In genomic region chr5:59042683-59043082, GRCh38 we compare ENCODE assay signal across 11 cellular contexts.
DNase-seq lines count a peak whose midpoint lies in the region; ATAC-seq, FAIRE-seq and TF ChIP-seq lines count a peak whose summit lies in the region.
"Had no signal": no experiment of that assay in that cellular context is flagged by ENCODE, and none has a peak within 500 bp of the region (broad histone marks: within the 10 kb centered on the region; RNA-seq: fewer than 3 reads in every experiment).

No MANE protein-coding gene starts in this region.

- WGBS in IMR-90 (ENCODE audit: extremely low coverage in 2 of 2, insufficient read length in 1 of 2), 2 experiments, result 80% methylated on average over 1 of the region's 3 CpGs; no CpG with 5 or more reads in 1 of the 2 experiments

- H3K27ac Mint-ChIP-seq in naive thymus-derived CD4-positive, alpha-beta T cell, result peak overlapping the region in 8 of 9 donors; percentile 64 to 99 (median 93)
- H3K27ac Mint-ChIP-seq: H9 had no signal

- peak overlapping the region; percentile 55 for H2AFZ ChIP-seq in IMR-90 (replicated peaks; ENCODE audit: low read length, poor library complexity)

- no peak overlapping the region; the same call in 1 of the 2 replicates for H3K4me2 ChIP-seq in IMR-90 (ENCODE audit: low read depth, low read length)

- peak overlapping the region; percentile 22 for H3K4ac ChIP-seq in IMR-90 (ENCODE audit: low read depth, low read length)

- 0 out of 2 replicates have a peak overlapping the region, but pooled peaks have one; percentile 67 for H3K14ac ChIP-seq in IMR-90 (replicated peaks; ENCODE audit: low read depth, low read length)

- H3K9me3 Mint-ChIP-seq in naive thymus-derived CD4-positive, alpha-beta T cell, result peaks cover 0 to 3% (median 0%) of the 10 kb centered on the region in 11 donors
- H3K9me3 Mint-ChIP-seq: H9 had no signal

- no peak for FAIRE-seq in HTR-8/SVneo (lab: Jason Lieb, UNC)

- no peak for TF ChIP-seq POLR2A in IMR-90 (IDR thresholded peaks at IDR 0.05; ENCODE audit: low read depth, low read length)

- H4K20me1 ChIP-seq in IMR-90 (ENCODE audit: insufficient read depth, low read length), result no peaks in the 10 kb centered on the region; the same call in 1 of the 2 replicates

- H4K91ac ChIP-seq in IMR-90 (ENCODE audit: insufficient read depth, low read depth, low read length), result no peak overlapping the region; the same call in 1 of the 2 replicates

- no peak overlapping the region; the same call in 1 of the 2 replicates for H3K18ac ChIP-seq in IMR-90 (ENCODE audit: low read depth, low read length)

- no peaks in the 10 kb centered on the region for H3K27me3 Mint-ChIP-seq in naive thymus-derived CD4-positive, alpha-beta T cell

- no peak for TF ChIP-seq CTCF in IMR-90 (conservative IDR thresholded peaks at IDR 0.05; ENCODE audit: low read depth, low read length)

- H3K27me3 ChIP-seq in IMR-90 (ENCODE audit: control insufficient read depth, insufficient read depth, low read length), result no peaks in the 10 kb centered on the region
- H3K27me3 ChIP-seq in naive thymus-derived CD4-positive, alpha-beta T cell (ENCODE audit: control insufficient read depth in 2 of 2, insufficient read depth in 2 of 2, low read length in 2 of 2), result no peaks in the 10 kb centered on the region

- ATAC-seq in IMR-90 (ENCODE audit: low read depth), result no peak
- ATAC-seq in naive thymus-derived CD4-positive, alpha-beta T cell, result no peak
- no peak for ATAC-seq in HG03025 (IDR thresholded peaks at IDR 0.05; ENCODE audit: low FRiP score, unreplicated experiment)

- peak overlapping the region; percentile 74; the same call in 1 of the 2 replicates for H3K23ac ChIP-seq in IMR-90 (ENCODE audit: low read depth, low read length)

- peak overlapping the region in 1 of 10 donors; percentile 72 for H3K4me3 Mint-ChIP-seq in naive thymus-derived CD4-positive, alpha-beta T cell
- H3K4me3 Mint-ChIP-seq: H9 had no signal

- peak overlapping the region; percentile 57; the same call in 2 of the 3 replicates for H2BK15ac ChIP-seq in IMR-90 (ENCODE audit: low read depth, low read length)

- no peaks in the 10 kb centered on the region for H3K36me3 ChIP-seq in IMR-90 (ENCODE audit: control insufficient read depth, insufficient read depth, low read length)
- peaks cover 0 to 11% (median 0%) of the 10 kb centered on the region in 3 experiments for H3K36me3 ChIP-seq in naive thymus-derived CD4-positive, alpha-beta T cell (ENCODE audit: control insufficient read depth in 2 of 3, insufficient read depth in 3 of 3, low read length in 3 of 3)

- H2BK20ac ChIP-seq in IMR-90 (ENCODE audit: low read depth, low read length), result peak overlapping the region; percentile 6; the same call in 1 of the 2 replicates

- peak overlapping the region in 1 of 2 experiments; percentile 2; a peak in 2 of 4 replicates for H4K8ac ChIP-seq in IMR-90 (ENCODE audit: low read depth in 2 of 2, low read length in 2 of 2)

- H3K4me3 ChIP-seq in IMR-90 (ENCODE audit: insufficient read depth, low read depth, low read length), result no peak overlapping the region
- no peak overlapping the region for H3K4me3 ChIP-seq in naive thymus-derived CD4-positive, alpha-beta T cell (ENCODE audit: low read length)

- no peak overlapping the region for H3K9ac ChIP-seq in IMR-90 (ENCODE audit: low read depth, low read length)

- peaks cover 3 to 12% of the 10 kb centered on the region in 2 experiments for H3K79me1 ChIP-seq in IMR-90 (ENCODE audit: low read depth in 1 of 2, low read length in 2 of 2)

- H3K56ac ChIP-seq in IMR-90 (ENCODE audit: extremely low read depth, insufficient read depth, low read length), result no peak overlapping the region

- TF ChIP-seq RAD21 in IMR-90 (IDR thresholded peaks at IDR 0.05; ENCODE audit: low read length), result no peak

- H3K4me1 ChIP-seq in IMR-90 (ENCODE audit: control insufficient read depth, insufficient read depth, low read length), result peaks cover 7% of the 10 kb centered on the region
- H3K4me1 ChIP-seq in naive thymus-derived CD4-positive, alpha-beta T cell (ENCODE audit: control insufficient read depth in 2 of 2, insufficient read depth in 2 of 2, low read length in 2 of 2), result peaks cover 2 to 4% of the 10 kb centered on the region in 2 donors

- in situ Hi-C loops in IMR-90 (cut with MboI; ENCODE audit: low sequenced_read_pairs), result no loop called here

- H4K5ac ChIP-seq in IMR-90 (ENCODE audit: low read depth, low read length), result no peak overlapping the region

- peak; percentile 5 for DNase-seq in Ammon's horn (ENCODE audit: low spot score)
- DNase-seq in IMR-90, result no peak
- peak; percentile 43 for DNase-seq in astrocyte of the hippocampus (ENCODE audit: low read depth, low spot score)
- DNase-seq in naive thymus-derived CD4-positive, alpha-beta T cell, result no peak
- DNase-seq in HTR-8/SVneo (ENCODE audit: insufficient read length, low spot score), result no peak
- no peak for DNase-seq in ureter (ENCODE audit: low spot score)
- no peak for DNase-seq in DMS153 treated with DMSO at 0.1 percent for 48 hours (lab: John Stamatoyannopoulos, UW; ENCODE audit: unreplicated experiment)
- DNase-seq: DMS79; H9; stimulated activated naive CD4-positive, alpha-beta T cell treated with Interleukin-2 at 50 U/mL for 16 hours had no signal

- dilution Hi-C loops in IMR-90 (cut with HindIII; ENCODE audit: low sequenced_read_pairs, unreplicated experiment), result no loop called here

- H3K9me3 ChIP-seq in IMR-90 (ENCODE audit: control insufficient read depth, insufficient read depth, low read length), result no peaks in the 10 kb centered on the region
- no peaks in the 10 kb centered on the region for H3K9me3 ChIP-seq in naive thymus-derived CD4-positive, alpha-beta T cell (ENCODE audit: control insufficient read depth in 2 of 3, low read length in 3 of 3)

- H2AK9ac ChIP-seq in IMR-90 (replicated peaks; ENCODE audit: low read depth, low read length, poor library complexity), result no peak overlapping the region

- H3K36me3 Mint-ChIP-seq in naive thymus-derived CD4-positive, alpha-beta T cell, result peaks cover 0 to 20% (median 0%) of the 10 kb centered on the region in 5 donors

- H3K4me1 Mint-ChIP-seq in naive thymus-derived CD4-positive, alpha-beta T cell, result peaks cover 20 to 34% (median 25%) of the 10 kb centered on the region in 7 donors

- peak overlapping the region; percentile 25 for H2BK120ac ChIP-seq in IMR-90 (ENCODE audit: low read depth, low read length)

- no peak overlapping the region; the same call in 1 of the 2 replicates for H3K27ac ChIP-seq in IMR-90 (ENCODE audit: insufficient read depth, low read length)
- no peak overlapping the region for H3K27ac ChIP-seq in naive thymus-derived CD4-positive, alpha-beta T cell (ENCODE audit: low read depth, low read length)

- H3K9me1 ChIP-seq in IMR-90 (ENCODE audit: insufficient read depth, low read length), result 0 out of 2 replicates have a peak, but pooled peaks cover 3% of the 10 kb centered on the region

- peak overlapping the region; percentile 30 for H2BK5ac ChIP-seq in IMR-90 (ENCODE audit: low read depth, low read length, poor library complexity, severe bottlenecking)

- CTCF ChIA-PET in IMR-90 (lab: Yijun Ruan, JAX), result no interaction called here
- CTCF ChIA-PET in naive thymus-derived CD4-positive, alpha-beta T cell (lab: Charles Lee), result interaction anchor here (2.0 to 2.5 kb wide), 2 partner anchors 81 to 86 kb away, joined by 6 to 14 read pairs; no protein-coding TSS in a partner anchor

- intact Hi-C loops in IMR-90 (cut with micrococcal nuclease), result no loop called here
- intact Hi-C loops in naive thymus-derived CD4-positive, alpha-beta T cell (cut with micrococcal nuclease), result no loop called here

- POLR2A ChIA-PET in IMR-90 (lab: Charles Lee; ENCODE audit: unreplicated experiment), result no interaction called here
- POLR2A ChIA-PET in naive thymus-derived CD4-positive, alpha-beta T cell (lab: Charles Lee), result interaction anchor here (1.3 to 3.5 kb wide), 3 partner anchors 81 to 91 kb away, joined by 4 to 33 read pairs (median 15); no protein-coding TSS in a partner anchor

- BruUV-seq in IMR-90 (replicated peaks; lab: Mats Ljungman, UMichigan), result no TSS peak

- H2AK5ac ChIP-seq in IMR-90 (ENCODE audit: low read depth, low read length), result no peak overlapping the region; the same call in 1 of the 2 replicates

TF ChIP-seq in IMR-90, 13 proteins besides CTCF, POLR2A, EP300 and RAD21:
- TF ChIP-seq ELK1 (IDR thresholded peaks at IDR 0.05; ENCODE audit: borderline replicate concordance, low read depth, low read length), result no peak
- TF ChIP-seq RCOR1 (IDR thresholded peaks at IDR 0.05; ENCODE audit: insufficient replicate concordance, low read length), result no peak
- no peak for TF ChIP-seq MXI1 (IDR thresholded peaks at IDR 0.05; ENCODE audit: borderline replicate concordance, low read depth, low read length)
- no peak for TF ChIP-seq MAFK (IDR thresholded peaks at IDR 0.05; ENCODE audit: low read depth, low read length)
- no peak for TF ChIP-seq BHLHE40 (IDR thresholded peaks at IDR 0.05; ENCODE audit: low read depth, low read length)
- no peak for TF ChIP-seq MAZ (IDR thresholded peaks at IDR 0.05; ENCODE audit: borderline replicate concordance, low read depth, low read length)
- TF ChIP-seq NFE2L2 (IDR thresholded peaks at IDR 0.05; ENCODE audit: low read depth, low read length), result no peak
- TF ChIP-seq CEBPB (IDR thresholded peaks at IDR 0.05; ENCODE audit: low read depth, low read length), result no peak
- no peak for TF ChIP-seq USF2 (IDR thresholded peaks at IDR 0.05; ENCODE audit: low read depth, low read length)
- TF ChIP-seq SMC3 (IDR thresholded peaks at IDR 0.05; ENCODE audit: low read depth, low read length), result no peak
- no peak for TF ChIP-seq FOS (IDR thresholded peaks at IDR 0.05; ENCODE audit: low read depth, low read length)
- TF ChIP-seq CHD1 (IDR thresholded peaks at IDR 0.05; ENCODE audit: low read depth, low read length), result no peak
- TF ChIP-seq RFX5 (IDR thresholded peaks at IDR 0.05; ENCODE audit: low read depth, low read length), result no peak; the same call in 1 of the 2 replicates

Comparison
In these comparisons a context has a peak if more than half of its experiments do, and no peak if none do; other contexts are left out.
1. DNase-seq: peak in Ammon's horn (single experiment) and astrocyte of the hippocampus (single experiment); none in IMR-90 (single experiment), naive thymus-derived CD4-positive, alpha-beta T cell (0 of 9), HTR-8/SVneo (single experiment), ureter (single experiment) and DMS153 treated with DMSO at 0.1 percent for 48 hours (single experiment).